33 cellular contexts compared by ENCODE assay signal in the genomic region with DNA sequence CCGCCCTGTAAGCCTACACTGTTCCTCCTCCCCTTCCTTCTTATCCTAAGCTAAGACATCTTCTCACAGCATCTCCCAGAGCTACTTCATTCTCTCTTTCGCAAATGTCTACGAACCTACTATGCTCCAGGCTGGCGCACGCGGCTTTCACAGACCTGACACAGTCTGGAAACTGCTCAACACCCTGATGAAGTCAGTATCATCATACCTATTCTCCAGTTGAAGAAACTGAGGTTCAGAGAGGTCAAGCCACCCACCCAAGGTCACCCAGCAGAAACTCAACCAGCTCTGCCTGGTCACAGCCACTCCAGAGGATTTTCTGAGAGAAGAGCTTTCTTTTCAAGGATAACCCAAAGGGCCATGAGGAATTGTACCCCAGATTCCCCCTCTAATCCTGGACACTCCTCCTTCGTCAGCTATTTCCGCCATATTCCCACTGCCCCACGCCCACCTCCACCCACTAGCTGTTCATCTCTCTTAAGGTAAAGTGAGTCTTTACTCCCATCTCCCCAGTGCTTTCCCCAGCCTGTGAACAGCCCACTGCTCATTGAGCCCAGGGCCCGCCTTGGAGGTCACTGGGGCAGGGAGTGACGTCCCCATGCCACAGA. TPM values are rescaled to one million over a fixed set of nuclear protein-coding genes. Genes with fewer than 3 reads are reported as not detected.
DNase-seq lines count a peak whose midpoint lies in the region; TF ChIP-seq lines count a peak whose summit lies in the region.
"Had no signal": no experiment of that assay in that cellular context is flagged by ENCODE, and none has a peak within 500 bp of the region (broad histone marks: within the 10 kb centered on the region; RNA-seq: fewer than 3 reads in every experiment).

No MANE protein-coding gene starts in this region.

- CTCF ChIA-PET in HEK293 (lab: Yijun Ruan, JAX): no interaction called here

- H3K79me2 ChIP-seq in osteoblast (ENCODE audit: insufficient read depth, low read length): no peaks in the 10 kb centered on the region

- peaks cover 34% of the 10 kb centered on the region for H3K27me3 Mint-ChIP-seq in activated naive CD4-positive, alpha-beta T cell treated with anti-CD3 and anti-CD28 coated beads, Interleukin-2, amount 50 U/mL, for 24 hours
- peaks cover 23% of the 10 kb centered on the region for H3K27me3 Mint-ChIP-seq in endothelial cell (ENCODE audit: unreplicated experiment)

- POLR2A ChIA-PET in HEK293 (lab: Yijun Ruan, JAX): interaction anchor here (1.2 kb wide), 1 partner anchor 19 kb away, joined by 3 read pairs; no protein-coding TSS in a partner anchor

- H2AFZ ChIP-seq in osteoblast (ENCODE audit: low read length): no peak overlapping the region

- H3K27ac Mint-ChIP-seq in activated naive CD4-positive, alpha-beta T cell treated with anti-CD3 and anti-CD28 coated beads, Interleukin-2, amount 50 U/mL, for 24 hours: peak overlapping the region; percentile 23
- H3K27ac Mint-ChIP-seq in endothelial cell (ENCODE audit: unreplicated experiment): no peak overlapping the region
- H3K27ac Mint-ChIP-seq: activated CD4-positive, alpha-beta memory T cell treated with anti-CD3 and anti-CD28 coated beads, Interleukin-2, amount 10 ng/mL, durations not matched to agents 7 days and 5 days; activated naive CD4-positive, alpha-beta T cell treated with anti-CD3 and anti-CD28 coated beads, Interleukin-2, amount 10 ng/mL, durations not matched to agents 7 days and 5 days; activated T-helper 1 cell treated with anti-CD3 and anti-CD28 coated beads, Interleukin-12 subunit alpha, Interleukin-12 subunit beta, Interleukin-2, Interleukin-4 antibody, amounts not matched to agents 30 ng/mL and 10 ng/mL and 1 ng/mL, durations not matched to agents 14 hours and 24 hours and 36 hours; effector memory CD8-positive, alpha-beta T cell had no signal

- H3K36me3 ChIP-seq in HEK293 (ENCODE audit: control insufficient read depth in 2 of 2, insufficient read depth in 1 of 2, low read length in 2 of 2): no peaks in the 10 kb centered on the region
- H3K36me3 ChIP-seq in osteoblast (ENCODE audit: insufficient read depth, low read length): no peaks in the 10 kb centered on the region
- H3K36me3 ChIP-seq: breast epithelium, lower lobe of right lung, sigmoid colon, tibial nerve had no signal

- no peaks in the 10 kb centered on the region for H3K4me1 ChIP-seq in HEK293 (ENCODE audit: control insufficient read depth, insufficient read depth, low read length)
- no peaks in the 10 kb centered on the region for H3K4me1 ChIP-seq in osteoblast (ENCODE audit: insufficient read depth, low read length)
- H3K4me1 ChIP-seq: breast epithelium had no signal

- no peaks in the 10 kb centered on the region for H3K9me3 Mint-ChIP-seq in activated naive CD4-positive, alpha-beta T cell treated with anti-CD3 and anti-CD28 coated beads, Interleukin-2, amount 50 U/mL, for 24 hours
- no peaks in the 10 kb centered on the region for H3K9me3 Mint-ChIP-seq in endothelial cell (ENCODE audit: unreplicated experiment)
- H3K9me3 Mint-ChIP-seq: activated CD4-positive, alpha-beta memory T cell treated with anti-CD3 and anti-CD28 coated beads, Interleukin-2, amount 10 ng/mL, durations not matched to agents 7 days and 5 days; activated naive CD4-positive, alpha-beta T cell treated with anti-CD3 and anti-CD28 coated beads, Interleukin-2, amount 10 ng/mL, durations not matched to agents 7 days and 5 days; activated T-helper 1 cell treated with anti-CD3 and anti-CD28 coated beads, Interleukin-12 subunit alpha, Interleukin-12 subunit beta, Interleukin-2, Interleukin-4 antibody, amounts not matched to agents 30 ng/mL and 10 ng/mL and 1 ng/mL, durations not matched to agents 14 hours and 24 hours and 36 hours; effector memory CD8-positive, alpha-beta T cell had no signal

- H3K4me1 Mint-ChIP-seq in activated naive CD4-positive, alpha-beta T cell treated with anti-CD3 and anti-CD28 coated beads, Interleukin-2, amount 50 U/mL, for 24 hours: peaks cover 15% of the 10 kb centered on the region
- H3K4me1 Mint-ChIP-seq in endothelial cell (ENCODE audit: unreplicated experiment): peaks cover 2% of the 10 kb centered on the region

- no peaks in the 10 kb centered on the region for H3K36me3 Mint-ChIP-seq in activated naive CD4-positive, alpha-beta T cell treated with anti-CD3 and anti-CD28 coated beads, Interleukin-2, amount 50 U/mL, for 24 hours
- H3K36me3 Mint-ChIP-seq in endothelial cell (ENCODE audit: low read depth, unreplicated experiment): peaks cover 6% of the 10 kb centered on the region
- H3K36me3 Mint-ChIP-seq: activated naive CD4-positive, alpha-beta T cell treated with anti-CD3 and anti-CD28 coated beads, Interleukin-2, amount 10 ng/mL, durations not matched to agents 7 days and 5 days had no signal

- no peaks in the 10 kb centered on the region for H3K9me3 ChIP-seq in HEK293 (ENCODE audit: control insufficient read depth, insufficient read depth, low read depth, low read length)
- H3K9me3 ChIP-seq in osteoblast (ENCODE audit: low read depth, low read length): no peaks in the 10 kb centered on the region
- H3K9me3 ChIP-seq: breast epithelium, lower lobe of right lung, mucosa of descending colon, sigmoid colon, tibial nerve had no signal

- no peak overlapping the region for H3K4me3 Mint-ChIP-seq in activated naive CD4-positive, alpha-beta T cell treated with anti-CD3 and anti-CD28 coated beads, Interleukin-2, amount 50 U/mL, for 24 hours
- H3K4me3 Mint-ChIP-seq in endothelial cell (ENCODE audit: unreplicated experiment): peak overlapping the region; percentile 76
- H3K4me3 Mint-ChIP-seq: activated CD4-positive, alpha-beta memory T cell treated with anti-CD3 and anti-CD28 coated beads, Interleukin-2, amount 10 ng/mL, durations not matched to agents 7 days and 5 days; activated T-helper 1 cell treated with anti-CD3 and anti-CD28 coated beads, Interleukin-12 subunit alpha, Interleukin-12 subunit beta, Interleukin-2, Interleukin-4 antibody, amounts not matched to agents 30 ng/mL and 10 ng/mL and 1 ng/mL, durations not matched to agents 14 hours and 24 hours and 36 hours had no signal

- H3K4me2 ChIP-seq in osteoblast (ENCODE audit: insufficient read depth, low read length): no peak overlapping the region

- H3K27me3 ChIP-seq in osteoblast (ENCODE audit: insufficient read depth, low read length): peaks cover 75% of the 10 kb centered on the region

- no peak overlapping the region for H3K27ac ChIP-seq in HEK293 (ENCODE audit: extremely low read depth, low read depth, low read length)
- H3K27ac ChIP-seq in osteoblast (ENCODE audit: low read depth, low read length): no peak overlapping the region
- H3K27ac ChIP-seq: 22Rv1, breast epithelium, C4-2B, lower lobe of right lung, sigmoid colon, tibial nerve had no signal

- no peak overlapping the region for H3K4me3 ChIP-seq in HEK293 (ENCODE audit: low read depth, low read length)
- no peak overlapping the region for H3K4me3 ChIP-seq in osteoblast (ENCODE audit: insufficient read depth, low read length)
- H3K4me3 ChIP-seq: breast epithelium, lower lobe of right lung, mucosa of descending colon, sigmoid colon, tibial nerve had no signal

- no peak for DNase-seq in activated naive CD4-positive, alpha-beta T cell treated with Interleukin-2 at 50 U/mL for 16 hours
- DNase-seq in endothelial cell (ENCODE audit: low spot score) (no peak), osteoblast (ENCODE audit: insufficient read length, low spot score, missing footprints) (peak; percentile 91), dermis blood vessel endothelial cell (no peak), NCI-H345 (lab: John Stamatoyannopoulos, UW) (no peak)
- no peak for DNase-seq in effector CD8-positive, alpha-beta T cell (lab: John Stamatoyannopoulos, UW)
- DNase-seq: activated CD4-positive, alpha-beta memory T cell treated with anti-CD3 and anti-CD28 coated beads, Interleukin-2, amount 10 ng/mL, durations not matched to agents 7 days and 5 days; activated CD4-positive, alpha-beta T cell treated with anti-CD3 and anti-CD28 coated beads for 1 hour; activated CD8-positive, alpha-beta memory T cell treated with anti-CD3 and anti-CD28 coated beads, Interleukin-2, amount 50 U/mL, for 48 hours; activated naive CD4-positive, alpha-beta T cell treated with anti-CD3 and anti-CD28 coated beads, Interleukin-2, amount 10 ng/mL, durations not matched to agents 7 days and 5 days; Calu3; DMS79; effector memory CD8-positive, alpha-beta T cell; erythroblast; lower lobe of right lung; mucosa of descending colon; NCI-H1417; NCI-H2081 treated with DMSO at 0.1 percent for 48 hours; NCI-H2227 treated with DMSO at 0.1 percent for 48 hours; NCI-H526 treated with DMSO at 0.1 percent for 48 hours; NK-92 treated with Interleukin-12 subunit alpha and Interleukin-12 subunit beta, amount 100 ng/mL, for 24 hours; PC-3; sigmoid colon; stimulated activated CD4-positive, alpha-beta T cell treated with anti-CD3 and anti-CD28 coated beads, Interleukin-12 subunit alpha, Interleukin-12 subunit beta, amount 100 ng/mL, for 4 hours; stimulated activated CD4-positive, alpha-beta T cell treated with anti-CD3 and anti-CD28 coated beads, Interleukin-4, amount 100 ng/mL, for 1 hour had no signal

- peaks cover 2% of the 10 kb centered on the region for H4K20me1 ChIP-seq in osteoblast (ENCODE audit: insufficient read depth, low read length)

- TF ChIP-seq CTCF in HEK293 (tag by site-specific recombination; IDR thresholded peaks at IDR 0.05) (no peak), endothelial cell (IDR thresholded peaks at IDR 0.05; ENCODE audit: unreplicated experiment) (no peak), osteoblast (IDR thresholded peaks at IDR 0.05; ENCODE audit: extremely low read depth, low read depth, low read length) (no peak)

TF ChIP-seq in HEK293, 187 proteins besides CTCF, POLR2A, EP300 and RAD21 (continues in another document):
- TF ChIP-seq ZNF10 (tag by site-specific recombination; IDR thresholded peaks at IDR 0.05) (no peak), ZFHX2 (tag by site-specific recombination; conservative IDR thresholded peaks at IDR 0.05) (0 out of 2 replicates have a peak, but pooled peaks have one; percentile 27), KLF8 (tag by site-specific recombination; IDR thresholded peaks at IDR 0.05) (peak; percentile 44; the same call in 1 of the 2 replicates), ZBTB48 (tag by site-specific recombination; IDR thresholded peaks at IDR 0.05) (no peak)
- TF ChIP-seq, protein P1, sequence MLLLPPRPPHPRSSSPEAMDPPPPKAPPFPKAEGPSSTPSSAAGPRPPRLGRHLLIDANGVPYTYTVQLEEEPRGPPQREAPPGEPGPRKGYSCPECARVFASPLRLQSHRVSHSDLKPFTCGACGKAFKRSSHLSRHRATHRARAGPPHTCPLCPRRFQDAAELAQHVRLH (tag by site-specific recombination; IDR thresholded peaks at IDR 0.05): peak; percentile 48; the same call in 1 of the 2 replicates

RNA-seq across cellular contexts. Expression of a gene that starts 1.8 kb away (rescaled TPM):
- total RNA-seq in endothelial cell (ENCODE audit: unreplicated experiment) (0.21 TPM), osteoblast (not detected in 2 replicates), dermis blood vessel endothelial cell (not detected in 2 replicates)
- total RNA-seq: activated CD4-positive, alpha-beta memory T cell treated with anti-CD3 and anti-CD28 coated beads, Interleukin-2, amount 10 ng/mL, durations not matched to agents 7 days and 5 days; activated T-helper 1 cell treated with anti-CD3 and anti-CD28 coated beads, Interleukin-12 subunit alpha, Interleukin-12 subunit beta, Interleukin-2, Interleukin-4 antibody, amounts not matched to agents 30 ng/mL and 10 ng/mL and 1 ng/mL, durations not matched to agents 14 hours and 24 hours and 36 hours; breast epithelium; Calu3; lower lobe of right lung; mucosa of descending colon; PC-3; sigmoid colon; T-helper 2 cell treated with Interferon-gamma antibody and Interleukin-4, amounts not matched to agents 100 ng/mL and 5 ng/mL, for 36 hours had no signal

RNA-seq across cellular contexts. Expression of a gene that starts 14.7 kb away (rescaled TPM):
- total RNA-seq in endothelial cell (ENCODE audit: unreplicated experiment) (3.7 TPM), osteoblast (142 and 161 TPM in 2 replicates), dermis blood vessel endothelial cell (30.6 and 45.3 TPM in 2 replicates)

RNA-seq across cellular contexts. Expression of a gene that starts 52.9 kb away (rescaled TPM):
- total RNA-seq in endothelial cell (ENCODE audit: unreplicated experiment) (492 TPM), osteoblast (434 and 496 TPM in 2 replicates), dermis blood vessel endothelial cell (414 and 538 TPM in 2 replicates)
